18 cellular contexts compared by ENCODE assay signal in genomic region chr1:157252473-157252872, GRCh38.
"Had no signal": no experiment of that assay in that cellular context is flagged by ENCODE, and none has a peak within 500 bp of the region (broad histone marks: within the 10 kb centered on the region; RNA-seq: fewer than 3 reads in every experiment).

No MANE protein-coding gene starts in this region.

- H3K27ac ChIP-seq: esophagus muscularis mucosa, lower lobe of right lung, neutrophil, parathyroid adenoma, upper lobe of right lung had no signal

- H2AFZ ChIP-seq: parathyroid adenoma had no signal

- H3K4me3 ChIP-seq: esophagus muscularis mucosa, lower lobe of right lung, upper lobe of right lung had no signal

- H3K4me1 Mint-ChIP-seq: activated CD4-positive, alpha-beta memory T cell treated with anti-CD3 and anti-CD28 coated beads, Interleukin-2, amount 10 ng/mL, durations not matched to agents 7 days and 5 days; activated naive CD4-positive, alpha-beta T cell treated with anti-CD3 and anti-CD28 coated beads, Interleukin-2, amount 10 ng/mL, durations not matched to agents 7 days and 5 days had no signal

- H3K27ac Mint-ChIP-seq: activated CD4-positive, alpha-beta memory T cell treated with anti-CD3 and anti-CD28 coated beads, Interleukin-2, amount 10 ng/mL, durations not matched to agents 7 days and 5 days; activated naive CD4-positive, alpha-beta T cell treated with anti-CD3 and anti-CD28 coated beads, Interleukin-2, amount 10 ng/mL, durations not matched to agents 7 days and 5 days; activated naive CD8-positive, alpha-beta T cell treated with anti-CD3 and anti-CD28 coated beads, Interleukin-2, amount 50 U/mL, for 24 hours; activated T-cell treated with anti-CD3 and anti-CD28 coated beads, Interleukin-2, amount 50 U/mL, for 24 hours; dendritic cell treated with granulocyte-macrophage colony-stimulating factor and Interleukin-4, amounts not matched to agents 40 ng/mL and 50 ng/mL, for 4 days; natural killer cell treated with Interleukin-12 subunit alpha and Interleukin-12 subunit beta and Interleukin-15 and Interleukin-18, amount 100 ng/mL, for 72 hours; stimulated activated naive B cell treated with anti-CD40 and anti-IgM and Interleukin-4, amounts not matched to agents 10 μg/mL and 1 μg/mL and 100 μg/mL, for 72 hours; T-helper 2 cell treated with Interferon-gamma antibody and Interleukin-4, amounts not matched to agents 5 μg/mL and 100 μg/mL, for 36 hours had no signal

- H3K36me3 Mint-ChIP-seq: activated naive CD4-positive, alpha-beta T cell treated with anti-CD3 and anti-CD28 coated beads, Interleukin-2, amount 10 ng/mL, durations not matched to agents 7 days and 5 days had no signal

- H3K4me3 Mint-ChIP-seq: activated CD4-positive, alpha-beta memory T cell treated with anti-CD3 and anti-CD28 coated beads, Interleukin-2, amount 10 ng/mL, durations not matched to agents 7 days and 5 days; activated naive CD4-positive, alpha-beta T cell treated with anti-CD3 and anti-CD28 coated beads, Interleukin-2, amount 10 ng/mL, durations not matched to agents 7 days and 5 days; activated naive CD8-positive, alpha-beta T cell treated with anti-CD3 and anti-CD28 coated beads, Interleukin-2, amount 50 U/mL, for 24 hours; activated T-cell treated with anti-CD3 and anti-CD28 coated beads, Interleukin-2, amount 50 U/mL, for 24 hours; dendritic cell treated with granulocyte-macrophage colony-stimulating factor and Interleukin-4, amounts not matched to agents 40 ng/mL and 50 ng/mL, for 4 days; natural killer cell treated with Interleukin-12 subunit alpha and Interleukin-12 subunit beta and Interleukin-15 and Interleukin-18, amount 100 ng/mL, for 72 hours; stimulated activated naive B cell treated with anti-CD40 and anti-IgM and Interleukin-4, amounts not matched to agents 10 μg/mL and 1 μg/mL and 100 μg/mL, for 72 hours; T-helper 2 cell treated with Interferon-gamma antibody and Interleukin-4, amounts not matched to agents 5 μg/mL and 100 μg/mL, for 36 hours had no signal

- H3K9me3 ChIP-seq: lower lobe of right lung, neutrophil, upper lobe of right lung had no signal

- H3K27me3 ChIP-seq: esophagus muscularis mucosa, upper lobe of right lung had no signal

- H3K4me1 ChIP-seq: esophagus muscularis mucosa, lower lobe of right lung, parathyroid adenoma, upper lobe of right lung had no signal

- H3K36me3 ChIP-seq: esophagus muscularis mucosa, lower lobe of right lung, neutrophil, upper lobe of right lung had no signal

- H3K9ac ChIP-seq: parathyroid adenoma had no signal

- H3K9me3 Mint-ChIP-seq: activated CD4-positive, alpha-beta memory T cell treated with anti-CD3 and anti-CD28 coated beads, Interleukin-2, amount 10 ng/mL, durations not matched to agents 7 days and 5 days; activated naive CD4-positive, alpha-beta T cell treated with anti-CD3 and anti-CD28 coated beads, Interleukin-2, amount 10 ng/mL, durations not matched to agents 7 days and 5 days; activated naive CD8-positive, alpha-beta T cell treated with anti-CD3 and anti-CD28 coated beads, Interleukin-2, amount 50 U/mL, for 24 hours; activated T-cell treated with anti-CD3 and anti-CD28 coated beads, Interleukin-2, amount 50 U/mL, for 24 hours; natural killer cell treated with Interleukin-12 subunit alpha and Interleukin-12 subunit beta and Interleukin-15 and Interleukin-18, amount 100 ng/mL, for 72 hours; T-helper 2 cell treated with Interferon-gamma antibody and Interleukin-4, amounts not matched to agents 5 μg/mL and 100 μg/mL, for 36 hours had no signal

- DNase-seq: activated CD4-positive, alpha-beta memory T cell treated with anti-CD3 and anti-CD28 coated beads, Interleukin-2, amount 10 ng/mL, durations not matched to agents 7 days and 5 days; activated CD4-positive, alpha-beta T cell treated with anti-CD3 and anti-CD28 coated beads for 4 hours; activated effector memory CD4-positive, alpha-beta T cell treated with Interleukin-2 at 50 U/mL for 16 hours; activated naive CD4-positive, alpha-beta T cell treated with anti-CD3 and anti-CD28 coated beads, Interleukin-2, amount 10 ng/mL, durations not matched to agents 7 days and 5 days; activated naive CD8-positive, alpha-beta T cell treated with anti-CD3 and anti-CD28 coated beads, Interleukin-2, amount 50 U/mL, for 24 hours; activated T-cell treated with anti-CD3 and anti-CD28 coated beads, Interleukin-2, amount 50 U/mL, for 24 hours; anterior cingulate cortex; effector CD8-positive, alpha-beta T cell; left colon; lower lobe of right lung; stimulated activated naive B cell treated with anti-CD40 and anti-IgM and Interleukin-4, amounts not matched to agents 10 μg/mL and 1 μg/mL and 100 μg/mL, for 72 hours; upper lobe of right lung had no signal

- H3K79me2 ChIP-seq: parathyroid adenoma had no signal
